8 cellular contexts compared by ENCODE assay signal in genomic region chr18:3652380-3653262, GRCh38.
DNase-seq lines count a peak whose midpoint lies in the region; ATAC-seq and TF ChIP-seq lines count a peak whose summit lies in the region.

No MANE protein-coding gene starts in this region.

- no peak overlapping the region for H3K27ac Mint-ChIP-seq in activated CD8-positive, alpha-beta T cell treated with anti-CD3 and anti-CD28 coated beads, Interleukin-2, amount 10 ng/mL, durations not matched to agents 7 days and 5 days

- no peaks in the 10 kb centered on the region for H3K27me3 ChIP-seq in BLaER1 treated with 17β-estradiol and CSF1 and Interleukin-3, amounts not matched to agents 10 nM and 100 nM

- peaks cover 14% of the 10 kb centered on the region for H3K4me1 Mint-ChIP-seq in activated CD8-positive, alpha-beta T cell treated with anti-CD3 and anti-CD28 coated beads, Interleukin-2, amount 10 ng/mL, durations not matched to agents 7 days and 5 days (ENCODE audit: low read depth)

- ATAC-seq in activated CD8-positive, alpha-beta T cell treated with anti-CD3 and anti-CD28 coated beads, Interleukin-2, amount 10 ng/mL, durations not matched to agents 7 days and 5 days = peak; percentile 44
- no peak for ATAC-seq in GM21529 (IDR thresholded peaks at IDR 0.05; ENCODE audit: unreplicated experiment)
- ATAC-seq in HG03460 (IDR thresholded peaks at IDR 0.05; ENCODE audit: unreplicated experiment) = no peak

- DNase-seq in M059J (ENCODE audit: low read depth) = peak; percentile 98
- DNase-seq in activated CD8-positive, alpha-beta T cell treated with anti-CD3 and anti-CD28 coated beads, Interleukin-2, amount 10 ng/mL, durations not matched to agents 7 days and 5 days = peak; percentile 32
- DNase-seq in fibroblast of mammary gland (ENCODE audit: low read depth) = peak; percentile 97
- DNase-seq in posterior cingulate gyrus = peak in 8 of 10 donors; percentile 32 to 94 (median 68)
- DNase-seq in NCI-H187 (lab: John Stamatoyannopoulos, UW) = no peak

- H3K9me3 Mint-ChIP-seq in activated CD8-positive, alpha-beta T cell treated with anti-CD3 and anti-CD28 coated beads, Interleukin-2, amount 10 ng/mL, durations not matched to agents 7 days and 5 days (ENCODE audit: insufficient read depth) = no peaks in the 10 kb centered on the region

- H3K4me1 ChIP-seq in BLaER1 treated with 17β-estradiol and CSF1 and Interleukin-3, amounts not matched to agents 10 nM and 100 nM = peaks cover 0 to 40% (median 16%) of the 10 kb centered on the region in 10 experiments; a peak in 15 of 20 replicates

- H3K4me2 ChIP-seq in BLaER1 treated with 17β-estradiol and CSF1 and Interleukin-3, amounts not matched to agents 10 nM and 100 nM = peak overlapping the region in 9 of 11 experiments; percentile 2 to 70 (median 63); a peak in 14 of 22 replicates

- H3K9ac ChIP-seq in BLaER1 treated with 17β-estradiol and CSF1 and Interleukin-3, amounts not matched to agents 10 nM and 100 nM = no peak overlapping the region

- CTCF ChIA-PET in activated CD8-positive, alpha-beta T cell treated with anti-CD3 and anti-CD28 coated beads, Interleukin-2, amount 10 ng/mL, durations not matched to agents 7 days and 5 days (lab: Charles Lee) = interaction anchor here (1.2 kb wide), 2 partner anchors 14 kb away, joined by 3 to 8 read pairs; no protein-coding TSS in a partner anchor

- no peaks in the 10 kb centered on the region for H3K36me3 Mint-ChIP-seq in activated CD8-positive, alpha-beta T cell treated with anti-CD3 and anti-CD28 coated beads, Interleukin-2, amount 10 ng/mL, durations not matched to agents 7 days and 5 days (ENCODE audit: low read depth)

- H3K4me3 Mint-ChIP-seq in activated CD8-positive, alpha-beta T cell treated with anti-CD3 and anti-CD28 coated beads, Interleukin-2, amount 10 ng/mL, durations not matched to agents 7 days and 5 days = no peak overlapping the region

- TF ChIP-seq CTCF in fibroblast of mammary gland (conservative IDR thresholded peaks at IDR 0.05; ENCODE audit: control insufficient read depth, insufficient read depth, low read depth, low read length) = peak; percentile 28

- H3K27me3 Mint-ChIP-seq in activated CD8-positive, alpha-beta T cell treated with anti-CD3 and anti-CD28 coated beads, Interleukin-2, amount 10 ng/mL, durations not matched to agents 7 days and 5 days (ENCODE audit: low read depth) = no peaks in the 10 kb centered on the region

- intact Hi-C loops in posterior cingulate gyrus (cut with DNase I) = no loop called here

- H3K9me3 ChIP-seq in BLaER1 treated with 17β-estradiol and CSF1 and Interleukin-3, amounts not matched to agents 10 nM and 100 nM (replicated peaks in 1 of 11) = no peaks in the 10 kb centered on the region; a peak in 1 of 22 replicates

- H4K20me1 ChIP-seq in BLaER1 treated with 17β-estradiol and CSF1 and Interleukin-3, amounts not matched to agents 10 nM and 100 nM = no peaks in the 10 kb centered on the region

- H3K27ac ChIP-seq in BLaER1 treated with 17β-estradiol and CSF1 and Interleukin-3, amounts not matched to agents 10 nM and 100 nM = peak overlapping the region in 8 of 11 experiments; percentile 6 to 73 (median 38); a peak in 14 of 22 replicates

- POLR2A ChIA-PET in activated CD8-positive, alpha-beta T cell treated with anti-CD3 and anti-CD28 coated beads, Interleukin-2, amount 10 ng/mL, durations not matched to agents 7 days and 5 days (lab: Charles Lee) = no interaction called here

- H3K4me3 ChIP-seq in BLaER1 treated with 17β-estradiol and CSF1 and Interleukin-3, amounts not matched to agents 10 nM and 100 nM = no peak overlapping the region
- H3K4me3 ChIP-seq in fibroblast of mammary gland (ENCODE audit: control insufficient read depth, low read depth, low read length) = no peak overlapping the region

- no peaks in the 10 kb centered on the region for H3K36me3 ChIP-seq in BLaER1 treated with 17β-estradiol and CSF1 and Interleukin-3, amounts not matched to agents 10 nM and 100 nM

Comparison
In these comparisons a context has a peak if more than half of its experiments do, and no peak if none do; other contexts are left out.
1. DNase-seq: peak in M059J (single experiment), activated CD8-positive, alpha-beta T cell treated with anti-CD3 and anti-CD28 coated beads, Interleukin-2, amount 10 ng/mL, durations not matched to agents 7 days and 5 days (single experiment), fibroblast of mammary gland (single experiment) and posterior cingulate gyrus (8 of 10); none in NCI-H187 (0 of 2).